Comparison of ENCODE assay signal across 1 cellular context in genomic region chr1:27221098-27221497, GRCh38.
TF ChIP-seq lines count a peak whose summit lies in the region.

No MANE protein-coding gene starts in this region.

TF ChIP-seq in K562, 482 proteins besides CTCF, POLR2A, EP300 and RAD21 (continued from another document and continues in another):
- TF ChIP-seq, protein P1, sequence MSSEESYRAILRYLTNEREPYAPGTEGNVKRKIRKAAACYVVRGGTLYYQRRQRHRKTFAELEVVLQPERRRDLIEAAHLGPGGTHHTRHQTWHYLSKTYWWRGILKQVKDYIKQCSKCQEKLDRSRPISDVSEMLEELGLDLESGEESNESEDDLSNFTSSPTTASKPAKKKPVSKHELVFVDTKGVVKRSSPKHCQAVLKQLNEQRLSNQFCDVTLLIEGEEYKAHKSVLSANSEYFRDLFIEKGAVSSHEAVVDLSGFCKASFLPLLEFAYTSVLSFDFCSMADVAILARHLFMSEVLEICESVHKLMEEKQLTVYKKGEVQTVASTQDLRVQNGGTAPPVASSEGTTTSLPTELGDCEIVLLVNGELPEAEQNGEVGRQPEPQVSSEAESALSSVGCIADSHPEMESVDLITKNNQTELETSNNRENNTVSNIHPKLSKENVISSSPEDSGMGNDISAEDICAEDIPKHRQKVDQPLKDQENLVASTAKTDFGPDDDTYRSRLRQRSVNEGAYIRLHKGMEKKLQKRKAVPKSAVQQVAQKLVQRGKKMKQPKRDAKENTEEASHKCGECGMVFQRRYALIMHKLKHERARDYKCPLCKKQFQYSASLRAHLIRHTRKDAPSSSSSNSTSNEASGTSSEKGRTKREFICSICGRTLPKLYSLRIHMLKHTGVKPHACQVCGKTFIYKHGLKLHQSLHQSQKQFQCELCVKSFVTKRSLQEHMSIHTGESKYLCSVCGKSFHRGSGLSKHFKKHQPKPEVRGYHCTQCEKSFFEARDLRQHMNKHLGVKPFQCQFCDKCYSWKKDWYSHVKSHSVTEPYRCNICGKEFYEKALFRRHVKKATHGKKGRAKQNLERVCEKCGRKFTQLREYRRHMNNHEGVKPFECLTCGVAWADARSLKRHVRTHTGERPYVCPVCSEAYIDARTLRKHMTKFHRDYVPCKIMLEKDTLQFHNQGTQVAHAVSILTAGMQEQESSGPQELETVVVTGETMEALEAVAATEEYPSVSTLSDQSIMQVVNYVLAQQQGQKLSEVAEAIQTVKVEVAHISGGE (CRISPR knock-in tag; IDR thresholded peaks at IDR 0.05) = no peak
- TF ChIP-seq ZNF507 (tag; conservative IDR thresholded peaks at IDR 0.05) (no peak), SMARCA5 (IDR thresholded peaks at IDR 0.05) (peak; percentile 65; the same call in 1 of the 2 replicates), RBM14 (IDR thresholded peaks at IDR 0.05; ENCODE audit: borderline replicate concordance, insufficient read depth, low read depth, low read length) (no peak), ZFP36 (IDR thresholded peaks at IDR 0.05; ENCODE audit: low read depth, low read length, partially characterized antibody) (peak; percentile 73), EZH2 (IDR thresholded peaks at IDR 0.05; ENCODE audit: borderline replicate concordance, low read depth, low read length) (no peak), KAT8 (IDR thresholded peaks at IDR 0.05; ENCODE audit: low read depth) (no peak), PHF20 (IDR thresholded peaks at IDR 0.05; ENCODE audit: partially characterized antibody) (no peak), ZBTB2 (IDR thresholded peaks at IDR 0.05) (no peak), XRCC4 (IDR thresholded peaks at IDR 0.05; ENCODE audit: extremely low read depth, insufficient read depth, insufficient read length) (no peak), ZNF830 (CRISPR knock-in tag; IDR thresholded peaks at IDR 0.05) (no peak), DPF2 (IDR thresholded peaks at IDR 0.05) (no peak), PRDM10 (IDR thresholded peaks at IDR 0.05; ENCODE audit: partially characterized antibody) (no peak), KAT7 (CRISPR knock-in tag; IDR thresholded peaks at IDR 0.05; ENCODE audit: borderline replicate concordance) (no peak), ZBTB17 (CRISPR knock-in tag; IDR thresholded peaks at IDR 0.05) (no peak), ZNF217 (CRISPR knock-in tag; IDR thresholded peaks at IDR 0.05) (no peak), NRF1 (conservative IDR thresholded peaks at IDR 0.05 in 1 of 2, IDR thresholded peaks at IDR 0.05 in 1 of 2) (no peak), DNMT1 (IDR thresholded peaks at IDR 0.05) (no peak), ELF4 (CRISPR knock-in tag; IDR thresholded peaks at IDR 0.05) (no peak), SIRT6 (IDR thresholded peaks at IDR 0.05; ENCODE audit: low read depth, low read length) (no peak), MXD1 (CRISPR knock-in tag; IDR thresholded peaks at IDR 0.05; ENCODE audit: borderline replicate concordance, poor library complexity, severe bottlenecking) (no peak), RBFOX2 (IDR thresholded peaks at IDR 0.05; ENCODE audit: low read depth, low read length) (no peak)
- TF ChIP-seq, protein P2, sequence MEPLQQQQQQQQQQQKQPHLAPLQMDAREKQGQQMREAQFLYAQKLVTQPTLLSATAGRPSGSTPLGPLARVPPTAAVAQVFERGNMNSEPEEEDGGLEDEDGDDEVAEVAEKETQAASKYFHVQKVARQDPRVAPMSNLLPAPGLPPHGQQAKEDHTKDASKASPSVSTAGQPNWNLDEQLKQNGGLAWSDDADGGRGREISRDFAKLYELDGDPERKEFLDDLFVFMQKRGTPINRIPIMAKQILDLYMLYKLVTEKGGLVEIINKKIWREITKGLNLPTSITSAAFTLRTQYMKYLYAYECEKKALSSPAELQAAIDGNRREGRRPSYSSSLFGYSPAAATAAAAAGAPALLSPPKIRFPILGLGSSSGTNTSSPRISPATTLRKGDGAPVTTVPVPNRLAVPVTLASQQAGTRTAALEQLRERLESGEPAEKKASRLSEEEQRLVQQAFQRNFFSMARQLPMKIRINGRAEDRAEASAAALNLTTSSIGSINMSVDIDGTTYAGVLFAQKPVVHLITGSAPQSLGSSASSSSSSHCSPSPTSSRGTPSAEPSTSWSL (CRISPR knock-in tag; IDR thresholded peaks at IDR 0.05; ENCODE audit: borderline replicate concordance) = no peak
- TF ChIP-seq, protein P3, sequence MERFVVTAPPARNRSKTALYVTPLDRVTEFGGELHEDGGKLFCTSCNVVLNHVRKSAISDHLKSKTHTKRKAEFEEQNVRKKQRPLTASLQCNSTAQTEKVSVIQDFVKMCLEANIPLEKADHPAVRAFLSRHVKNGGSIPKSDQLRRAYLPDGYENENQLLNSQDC (CRISPR knock-in tag; IDR thresholded peaks at IDR 0.05) = no peak
- TF ChIP-seq, protein P4, sequence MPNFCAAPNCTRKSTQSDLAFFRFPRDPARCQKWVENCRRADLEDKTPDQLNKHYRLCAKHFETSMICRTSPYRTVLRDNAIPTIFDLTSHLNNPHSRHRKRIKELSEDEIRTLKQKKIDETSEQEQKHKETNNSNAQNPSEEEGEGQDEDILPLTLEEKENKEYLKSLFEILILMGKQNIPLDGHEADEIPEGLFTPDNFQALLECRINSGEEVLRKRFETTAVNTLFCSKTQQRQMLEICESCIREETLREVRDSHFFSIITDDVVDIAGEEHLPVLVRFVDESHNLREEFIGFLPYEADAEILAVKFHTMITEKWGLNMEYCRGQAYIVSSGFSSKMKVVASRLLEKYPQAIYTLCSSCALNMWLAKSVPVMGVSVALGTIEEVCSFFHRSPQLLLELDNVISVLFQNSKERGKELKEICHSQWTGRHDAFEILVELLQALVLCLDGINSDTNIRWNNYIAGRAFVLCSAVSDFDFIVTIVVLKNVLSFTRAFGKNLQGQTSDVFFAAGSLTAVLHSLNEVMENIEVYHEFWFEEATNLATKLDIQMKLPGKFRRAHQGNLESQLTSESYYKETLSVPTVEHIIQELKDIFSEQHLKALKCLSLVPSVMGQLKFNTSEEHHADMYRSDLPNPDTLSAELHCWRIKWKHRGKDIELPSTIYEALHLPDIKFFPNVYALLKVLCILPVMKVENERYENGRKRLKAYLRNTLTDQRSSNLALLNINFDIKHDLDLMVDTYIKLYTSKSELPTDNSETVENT (CRISPR knock-in tag; IDR thresholded peaks at IDR 0.05) = no peak
- TF ChIP-seq, protein P5, sequence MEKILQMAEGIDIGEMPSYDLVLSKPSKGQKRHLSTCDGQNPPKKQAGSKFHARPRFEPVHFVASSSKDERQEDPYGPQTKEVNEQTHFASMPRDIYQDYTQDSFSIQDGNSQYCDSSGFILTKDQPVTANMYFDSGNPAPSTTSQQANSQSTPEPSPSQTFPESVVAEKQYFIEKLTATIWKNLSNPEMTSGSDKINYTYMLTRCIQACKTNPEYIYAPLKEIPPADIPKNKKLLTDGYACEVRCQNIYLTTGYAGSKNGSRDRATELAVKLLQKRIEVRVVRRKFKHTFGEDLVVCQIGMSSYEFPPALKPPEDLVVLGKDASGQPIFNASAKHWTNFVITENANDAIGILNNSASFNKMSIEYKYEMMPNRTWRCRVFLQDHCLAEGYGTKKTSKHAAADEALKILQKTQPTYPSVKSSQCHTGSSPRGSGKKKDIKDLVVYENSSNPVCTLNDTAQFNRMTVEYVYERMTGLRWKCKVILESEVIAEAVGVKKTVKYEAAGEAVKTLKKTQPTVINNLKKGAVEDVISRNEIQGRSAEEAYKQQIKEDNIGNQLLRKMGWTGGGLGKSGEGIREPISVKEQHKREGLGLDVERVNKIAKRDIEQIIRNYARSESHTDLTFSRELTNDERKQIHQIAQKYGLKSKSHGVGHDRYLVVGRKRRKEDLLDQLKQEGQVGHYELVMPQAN (IDR thresholded peaks at IDR 0.05; ENCODE audit: borderline replicate concordance) = 0 out of 2 replicates have a peak, but pooled peaks have one; percentile 12
- TF ChIP-seq, protein P6, sequence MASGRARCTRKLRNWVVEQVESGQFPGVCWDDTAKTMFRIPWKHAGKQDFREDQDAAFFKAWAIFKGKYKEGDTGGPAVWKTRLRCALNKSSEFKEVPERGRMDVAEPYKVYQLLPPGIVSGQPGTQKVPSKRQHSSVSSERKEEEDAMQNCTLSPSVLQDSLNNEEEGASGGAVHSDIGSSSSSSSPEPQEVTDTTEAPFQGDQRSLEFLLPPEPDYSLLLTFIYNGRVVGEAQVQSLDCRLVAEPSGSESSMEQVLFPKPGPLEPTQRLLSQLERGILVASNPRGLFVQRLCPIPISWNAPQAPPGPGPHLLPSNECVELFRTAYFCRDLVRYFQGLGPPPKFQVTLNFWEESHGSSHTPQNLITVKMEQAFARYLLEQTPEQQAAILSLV (tag; IDR thresholded peaks at IDR 0.05) = no peak
- TF ChIP-seq, protein P7, sequence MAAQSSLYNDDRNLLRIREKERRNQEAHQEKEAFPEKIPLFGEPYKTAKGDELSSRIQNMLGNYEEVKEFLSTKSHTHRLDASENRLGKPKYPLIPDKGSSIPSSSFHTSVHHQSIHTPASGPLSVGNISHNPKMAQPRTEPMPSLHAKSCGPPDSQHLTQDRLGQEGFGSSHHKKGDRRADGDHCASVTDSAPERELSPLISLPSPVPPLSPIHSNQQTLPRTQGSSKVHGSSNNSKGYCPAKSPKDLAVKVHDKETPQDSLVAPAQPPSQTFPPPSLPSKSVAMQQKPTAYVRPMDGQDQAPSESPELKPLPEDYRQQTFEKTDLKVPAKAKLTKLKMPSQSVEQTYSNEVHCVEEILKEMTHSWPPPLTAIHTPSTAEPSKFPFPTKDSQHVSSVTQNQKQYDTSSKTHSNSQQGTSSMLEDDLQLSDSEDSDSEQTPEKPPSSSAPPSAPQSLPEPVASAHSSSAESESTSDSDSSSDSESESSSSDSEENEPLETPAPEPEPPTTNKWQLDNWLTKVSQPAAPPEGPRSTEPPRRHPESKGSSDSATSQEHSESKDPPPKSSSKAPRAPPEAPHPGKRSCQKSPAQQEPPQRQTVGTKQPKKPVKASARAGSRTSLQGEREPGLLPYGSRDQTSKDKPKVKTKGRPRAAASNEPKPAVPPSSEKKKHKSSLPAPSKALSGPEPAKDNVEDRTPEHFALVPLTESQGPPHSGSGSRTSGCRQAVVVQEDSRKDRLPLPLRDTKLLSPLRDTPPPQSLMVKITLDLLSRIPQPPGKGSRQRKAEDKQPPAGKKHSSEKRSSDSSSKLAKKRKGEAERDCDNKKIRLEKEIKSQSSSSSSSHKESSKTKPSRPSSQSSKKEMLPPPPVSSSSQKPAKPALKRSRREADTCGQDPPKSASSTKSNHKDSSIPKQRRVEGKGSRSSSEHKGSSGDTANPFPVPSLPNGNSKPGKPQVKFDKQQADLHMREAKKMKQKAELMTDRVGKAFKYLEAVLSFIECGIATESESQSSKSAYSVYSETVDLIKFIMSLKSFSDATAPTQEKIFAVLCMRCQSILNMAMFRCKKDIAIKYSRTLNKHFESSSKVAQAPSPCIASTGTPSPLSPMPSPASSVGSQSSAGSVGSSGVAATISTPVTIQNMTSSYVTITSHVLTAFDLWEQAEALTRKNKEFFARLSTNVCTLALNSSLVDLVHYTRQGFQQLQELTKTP (IDR thresholded peaks at IDR 0.05; ENCODE audit: low read depth in 1 of 2, partially characterized antibody in 2 of 2) = no peak
- TF ChIP-seq, protein P8, sequence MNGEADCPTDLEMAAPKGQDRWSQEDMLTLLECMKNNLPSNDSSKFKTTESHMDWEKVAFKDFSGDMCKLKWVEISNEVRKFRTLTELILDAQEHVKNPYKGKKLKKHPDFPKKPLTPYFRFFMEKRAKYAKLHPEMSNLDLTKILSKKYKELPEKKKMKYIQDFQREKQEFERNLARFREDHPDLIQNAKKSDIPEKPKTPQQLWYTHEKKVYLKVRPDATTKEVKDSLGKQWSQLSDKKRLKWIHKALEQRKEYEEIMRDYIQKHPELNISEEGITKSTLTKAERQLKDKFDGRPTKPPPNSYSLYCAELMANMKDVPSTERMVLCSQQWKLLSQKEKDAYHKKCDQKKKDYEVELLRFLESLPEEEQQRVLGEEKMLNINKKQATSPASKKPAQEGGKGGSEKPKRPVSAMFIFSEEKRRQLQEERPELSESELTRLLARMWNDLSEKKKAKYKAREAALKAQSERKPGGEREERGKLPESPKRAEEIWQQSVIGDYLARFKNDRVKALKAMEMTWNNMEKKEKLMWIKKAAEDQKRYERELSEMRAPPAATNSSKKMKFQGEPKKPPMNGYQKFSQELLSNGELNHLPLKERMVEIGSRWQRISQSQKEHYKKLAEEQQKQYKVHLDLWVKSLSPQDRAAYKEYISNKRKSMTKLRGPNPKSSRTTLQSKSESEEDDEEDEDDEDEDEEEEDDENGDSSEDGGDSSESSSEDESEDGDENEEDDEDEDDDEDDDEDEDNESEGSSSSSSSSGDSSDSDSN (IDR thresholded peaks at IDR 0.05; ENCODE audit: borderline replicate concordance in 1 of 2, low read depth in 2 of 2, low read length in 2 of 2) = no peak
